Comparison of ENCODE assay signal across 10 cellular contexts in genomic region chr10:24965051-24965450, GRCh38. TPM values are rescaled to one million over a fixed set of nuclear protein-coding genes. Genes with fewer than 3 reads are reported as not detected.
"Had no signal": no experiment of that assay in that cellular context is flagged by ENCODE, and none has a peak within 500 bp of the region (broad histone marks: within the 10 kb centered on the region; RNA-seq: fewer than 3 reads in every experiment).

No MANE protein-coding gene starts in this region.

- H3K36me3 ChIP-seq: HAP-1 had no signal

- H3K9me3 ChIP-seq: HAP-1 had no signal

- FAIRE-seq: H1, HepG2 had no signal

- H2AFZ ChIP-seq: GM23338 had no signal

- H3K27ac ChIP-seq: HL-60 had no signal

- ATAC-seq: GM23338, HCT116, HepG2 had no signal

- DNase-seq: H7, HFFc6 had no signal

- H3K4me2 ChIP-seq: GM23338 had no signal

- H3K4me3 ChIP-seq: GM23338, HAP-1 had no signal

RNA-seq across cellular contexts. Expression of gene PRTFDC1, which starts 12.6 kb away (rescaled TPM):
- total RNA-seq: HepG2, HT1080 had no signal
- polyA plus RNA-seq: HepG2, IgD-negative memory B cell had no signal

RNA-seq across cellular contexts. Expression of gene ENKUR, which starts 50.9 kb away (rescaled TPM):
- total RNA-seq: GM23338, H1, H7 had no signal
- polyA plus RNA-seq: H1 had no signal
